In genomic region chr10:10663587-10663986, GRCh38 we compare ENCODE assay signal across 14 cellular contexts.
"Had no signal": no experiment of that assay in that cellular context is flagged by ENCODE, and none has a peak within 500 bp of the region (broad histone marks: within the 10 kb centered on the region; RNA-seq: fewer than 3 reads in every experiment).

No MANE protein-coding gene starts in this region.

- H3K4me2 ChIP-seq: SK-N-SH had no signal

- H3K27me3 ChIP-seq: esophagus muscularis mucosa, right lobe of liver had no signal

- H3K9me3 Mint-ChIP-seq: activated naive CD4-positive, alpha-beta T cell treated with anti-CD3 and anti-CD28 coated beads for 36 hours; central memory CD8-positive, alpha-beta T cell had no signal

- H3K9me3 ChIP-seq: esophagus muscularis mucosa, right lobe of liver, SK-N-SH had no signal

- H3K36me3 Mint-ChIP-seq: type B pancreatic cell had no signal

- H3K27ac Mint-ChIP-seq: activated naive CD4-positive, alpha-beta T cell treated with anti-CD3 and anti-CD28 coated beads for 36 hours; naive thymus-derived CD4-positive, alpha-beta T cell; progenitor cell of endocrine pancreas; T-helper 17 cell; type B pancreatic cell; WTC11 had no signal

- H3K36me3 ChIP-seq: esophagus muscularis mucosa, right lobe of liver had no signal

- H3K9ac ChIP-seq: SK-N-SH had no signal

- DNase-seq: activated CD4-positive, alpha-beta T cell treated with anti-CD3 and anti-CD28 coated beads for 48 hours; activated naive CD4-positive, alpha-beta T cell treated with anti-CD3 and anti-CD28 coated beads for 36 hours; dermis blood vessel endothelial cell; islet precursor cell; naive thymus-derived CD4-positive, alpha-beta T cell; right lobe of liver; SK-N-SH; stimulated activated naive CD4-positive, alpha-beta T cell; T-helper 17 cell had no signal

- H3K4me1 Mint-ChIP-seq: central memory CD8-positive, alpha-beta T cell; T-helper 17 cell had no signal

- H3K4me1 ChIP-seq: right lobe of liver had no signal

- H3K27ac ChIP-seq: right lobe of liver had no signal

- H3K4me3 Mint-ChIP-seq: activated naive CD4-positive, alpha-beta T cell treated with anti-CD3 and anti-CD28 coated beads for 36 hours; central memory CD8-positive, alpha-beta T cell; naive thymus-derived CD4-positive, alpha-beta T cell; T-helper 17 cell; type B pancreatic cell; WTC11 had no signal

- H3K4me3 ChIP-seq: esophagus muscularis mucosa, right lobe of liver had no signal

- ATAC-seq: right lobe of liver, T-helper 17 cell, WTC11 had no signal
